In genomic region chr17:77755410-77755963, GRCh38 we compare ENCODE assay signal across 30 cellular contexts.
"Had no signal": no experiment of that assay in that cellular context is flagged by ENCODE, and none has a peak within 500 bp of the region (broad histone marks: within the 10 kb centered on the region; RNA-seq: fewer than 3 reads in every experiment).

No MANE protein-coding gene starts in this region.

- H3K27ac Mint-ChIP-seq: activated CD4-positive, alpha-beta T cell treated with anti-CD3 and anti-CD28 coated beads for 36 hours; activated CD8-positive, alpha-beta memory T cell treated with anti-CD3 and anti-CD28 coated beads, Interleukin-2, amount 10 ng/mL, durations not matched to agents 7 days and 5 days; activated CD8-positive, alpha-beta T cell treated with anti-CD3 and anti-CD28 coated beads, Interleukin-2, amount 10 ng/mL, durations not matched to agents 7 days and 5 days; activated naive CD4-positive, alpha-beta T cell treated with anti-CD3 and anti-CD28 coated beads for 36 hours; activated naive CD8-positive, alpha-beta T cell treated with anti-CD3 and anti-CD28 coated beads for 36 hours; natural killer cell; progenitor cell of endocrine pancreas; stimulated activated effector memory CD8-positive, alpha-beta T cell treated with anti-CD3 and anti-CD28 coated beads, Interleukin-12 subunit alpha, Interleukin-12 subunit beta, amount 100 ng/mL, for 72 hours; stimulated activated naive CD8-positive, alpha-beta T cell treated with anti-CD3 and anti-CD28 coated beads, Interleukin-15, Interleukin-2, amounts not matched to agents 100 ng/mL and 50 ng/mL, for 24 hours; T-helper 2 cell treated with Interferon-gamma antibody and Interleukin-4, amounts not matched to agents 5 μg/mL and 100 μg/mL, for 36 hours; type B pancreatic cell had no signal

- H3K4me1 ChIP-seq: adrenal gland, body of pancreas, colonic mucosa, foreskin keratinocyte, heart right ventricle, lower lobe of right lung, vagina had no signal

- H3K4me3 Mint-ChIP-seq: activated CD4-positive, alpha-beta T cell treated with anti-CD3 and anti-CD28 coated beads for 36 hours; activated CD8-positive, alpha-beta memory T cell treated with anti-CD3 and anti-CD28 coated beads, Interleukin-2, amount 10 ng/mL, durations not matched to agents 7 days and 5 days; activated CD8-positive, alpha-beta T cell treated with anti-CD3 and anti-CD28 coated beads, Interleukin-2, amount 10 ng/mL, durations not matched to agents 7 days and 5 days; activated naive CD4-positive, alpha-beta T cell treated with anti-CD3 and anti-CD28 coated beads for 36 hours; activated naive CD8-positive, alpha-beta T cell treated with anti-CD3 and anti-CD28 coated beads for 36 hours; natural killer cell; stimulated activated effector memory CD8-positive, alpha-beta T cell treated with anti-CD3 and anti-CD28 coated beads, Interleukin-12 subunit alpha, Interleukin-12 subunit beta, amount 100 ng/mL, for 72 hours; stimulated activated naive CD8-positive, alpha-beta T cell treated with anti-CD3 and anti-CD28 coated beads, Interleukin-15, Interleukin-2, amounts not matched to agents 100 ng/mL and 50 ng/mL, for 24 hours; T-helper 2 cell treated with Interferon-gamma antibody and Interleukin-4, amounts not matched to agents 5 μg/mL and 100 μg/mL, for 36 hours; type B pancreatic cell had no signal

- H3K4me3 ChIP-seq: adrenal gland, body of pancreas, colonic mucosa, dorsolateral prefrontal cortex, heart right ventricle, lower lobe of right lung, ovary, vagina had no signal

- H3K9me3 Mint-ChIP-seq: activated naive CD4-positive, alpha-beta T cell treated with anti-CD3 and anti-CD28 coated beads for 36 hours; natural killer cell; stimulated activated effector memory CD8-positive, alpha-beta T cell treated with anti-CD3 and anti-CD28 coated beads, Interleukin-12 subunit alpha, Interleukin-12 subunit beta, amount 100 ng/mL, for 72 hours; stimulated activated naive CD8-positive, alpha-beta T cell treated with anti-CD3 and anti-CD28 coated beads, Interleukin-15, Interleukin-2, amounts not matched to agents 100 ng/mL and 50 ng/mL, for 24 hours; T-helper 2 cell treated with Interferon-gamma antibody and Interleukin-4, amounts not matched to agents 5 μg/mL and 100 μg/mL, for 36 hours had no signal

- H3K27ac ChIP-seq: adrenal gland, body of pancreas, colonic mucosa, dorsolateral prefrontal cortex, foreskin keratinocyte, heart right ventricle, lower lobe of right lung, ovary, vagina had no signal

- H3K36me3 Mint-ChIP-seq: activated CD8-positive, alpha-beta memory T cell treated with anti-CD3 and anti-CD28 coated beads, Interleukin-2, amount 10 ng/mL, durations not matched to agents 7 days and 5 days; activated naive CD8-positive, alpha-beta T cell treated with anti-CD3 and anti-CD28 coated beads for 36 hours; natural killer cell; stimulated activated effector memory CD8-positive, alpha-beta T cell treated with anti-CD3 and anti-CD28 coated beads, Interleukin-12 subunit alpha, Interleukin-12 subunit beta, amount 100 ng/mL, for 72 hours; type B pancreatic cell had no signal

- H3K27me3 ChIP-seq: adrenal gland, body of pancreas, colonic mucosa, dorsolateral prefrontal cortex, foreskin keratinocyte, ovary, vagina had no signal

- ATAC-seq: activated CD4-positive, alpha-beta T cell treated with anti-CD3 and anti-CD28 coated beads for 36 hours; activated CD8-positive, alpha-beta memory T cell treated with anti-CD3 and anti-CD28 coated beads, Interleukin-2, amount 10 ng/mL, durations not matched to agents 7 days and 5 days; activated CD8-positive, alpha-beta T cell treated with anti-CD3 and anti-CD28 coated beads, Interleukin-2, amount 10 ng/mL, durations not matched to agents 7 days and 5 days; body of pancreas; foreskin keratinocyte; left lobe of liver; lower lobe of right lung; natural killer cell; sciatic nerve; stimulated activated effector memory CD8-positive, alpha-beta T cell treated with anti-CD3 and anti-CD28 coated beads, Interleukin-12 subunit alpha, Interleukin-12 subunit beta, amount 100 ng/mL, for 72 hours had no signal

- H3K36me3 ChIP-seq: adrenal gland, colonic mucosa, heart right ventricle, lower lobe of right lung, ovary, vagina had no signal

- H3K27me3 Mint-ChIP-seq: activated CD4-positive, alpha-beta T cell treated with anti-CD3 and anti-CD28 coated beads for 36 hours; activated naive CD8-positive, alpha-beta T cell treated with anti-CD3 and anti-CD28 coated beads for 36 hours; stimulated activated naive CD8-positive, alpha-beta T cell treated with anti-CD3 and anti-CD28 coated beads, Interleukin-15, Interleukin-2, amounts not matched to agents 100 ng/mL and 50 ng/mL, for 24 hours had no signal

- DNase-seq: activated CD4-positive, alpha-beta T cell treated with anti-CD3 and anti-CD28 coated beads for 36 hours; activated CD4-positive, CD25-positive, alpha-beta regulatory T cell; activated CD8-positive, alpha-beta memory T cell treated with anti-CD3 and anti-CD28 coated beads, Interleukin-2, amount 10 ng/mL, durations not matched to agents 7 days and 5 days; activated CD8-positive, alpha-beta T cell treated with anti-CD3 and anti-CD28 coated beads, Interleukin-2, amount 10 ng/mL, durations not matched to agents 7 days and 5 days; activated naive CD4-positive, alpha-beta T cell treated with anti-CD3 and anti-CD28 coated beads for 36 hours; activated naive CD8-positive, alpha-beta T cell treated with anti-CD3 and anti-CD28 coated beads for 36 hours; activated T-cell treated with anti-CD3 and anti-CD28 coated beads, Interleukin-2, amount 50 U/mL, for 48 hours; body of pancreas; cerebellar nuclear complex; colonic mucosa; effector memory CD4-positive, alpha-beta T cell; foreskin keratinocyte; heart right ventricle; kidney glomerular epithelial cell; lower lobe of right lung; mesenchymal stem cell; natural killer cell; ovary; small intestine; stimulated activated CD4-positive, alpha-beta T cell treated with anti-CD3 and anti-CD28 coated beads, Interleukin-4, amount 100 ng/mL, for 24 hours had no signal

- H3K9me3 ChIP-seq: adrenal gland, colonic mucosa, lower lobe of right lung, ovary had no signal

- H3K4me1 Mint-ChIP-seq: activated CD4-positive, alpha-beta T cell treated with anti-CD3 and anti-CD28 coated beads for 36 hours; activated CD8-positive, alpha-beta memory T cell treated with anti-CD3 and anti-CD28 coated beads, Interleukin-2, amount 10 ng/mL, durations not matched to agents 7 days and 5 days; activated naive CD8-positive, alpha-beta T cell treated with anti-CD3 and anti-CD28 coated beads for 36 hours; natural killer cell; stimulated activated effector memory CD8-positive, alpha-beta T cell treated with anti-CD3 and anti-CD28 coated beads, Interleukin-12 subunit alpha, Interleukin-12 subunit beta, amount 100 ng/mL, for 72 hours had no signal
